ENCODE assay signal across 9 cellular contexts in genomic region chr14:30873308-30874119, GRCh38. TPM values are rescaled to one million over a fixed set of nuclear protein-coding genes. Genes with fewer than 3 reads are reported as not detected.
DNase-seq lines count a peak whose midpoint lies in the region; ATAC-seq and TF ChIP-seq lines count a peak whose summit lies in the region.
"Had no signal": no experiment of that assay in that cellular context is flagged by ENCODE, and none has a peak within 500 bp of the region (broad histone marks: within the 10 kb centered on the region; RNA-seq: fewer than 3 reads in every experiment).

No MANE protein-coding gene starts in this region.

- H3K27me3 ChIP-seq in dorsolateral prefrontal cortex (peaks cover 0 to 71% (median 31%) of the 10 kb centered on the region in 45 donors), parathyroid adenoma (ENCODE audit: control insufficient read depth, insufficient read depth, low read length) (no peaks in the 10 kb centered on the region)

- intact Hi-C loops in dorsolateral prefrontal cortex (cut with DNase I) = no loop called here

- no peaks in the 10 kb centered on the region for H3K9me3 ChIP-seq in ES-I3 (ENCODE audit: control insufficient read depth, insufficient read depth, low read length)
- no peaks in the 10 kb centered on the region for H3K9me3 ChIP-seq in parathyroid adenoma (ENCODE audit: control insufficient read depth, low read length)
- H3K9me3 ChIP-seq: SJSA1 had no signal

- H3K4me2 ChIP-seq in parathyroid adenoma (ENCODE audit: low read length) = peak overlapping the region; percentile 64

- no peaks in the 10 kb centered on the region for H3K79me2 ChIP-seq in parathyroid adenoma

- TF ChIP-seq CTCF in dorsolateral prefrontal cortex (IDR thresholded peaks at IDR 0.05 in 54 of 56, conservative IDR thresholded peaks at IDR 0.05 in 2 of 56; ENCODE audit: low read depth in 1 of 56, partially characterized antibody in 56 of 56) = no peak
- TF ChIP-seq CTCF in parathyroid adenoma (IDR thresholded peaks at IDR 0.05) = no peak

- DNase-seq in Jurkat, Clone E6-1 (ENCODE audit: low read depth, low spot score) = no peak
- DNase-seq in dorsolateral prefrontal cortex (no peak), EL (no peak)
- no peak for DNase-seq in stimulated activated CD4-positive, alpha-beta T cell treated with anti-CD3 and anti-CD28 coated beads, Interleukin-2, amount 100 ng/mL, for 48 hours

- H3K9ac ChIP-seq in ES-I3 (ENCODE audit: low read depth, low read length) (peak overlapping the region; percentile 71; the same call in 1 of the 2 replicates), parathyroid adenoma (no peak overlapping the region)

- H3K4me3 ChIP-seq in Jurkat, Clone E6-1 (ENCODE audit: low read length) = peak overlapping the region; percentile 62
- H3K4me3 ChIP-seq in dorsolateral prefrontal cortex (peak overlapping the region in 57 of 59 donors; percentile 33 to 81 (median 64)), parathyroid adenoma (ENCODE audit: low read depth, low read length) (no peak overlapping the region)

- peak overlapping the region; percentile 91 for H2AFZ ChIP-seq in parathyroid adenoma

- H3K4me1 ChIP-seq in ES-I3 (ENCODE audit: insufficient read depth, low read length) = peaks cover 5% of the 10 kb centered on the region; the same call in 1 of the 2 replicates
- no peaks in the 10 kb centered on the region for H3K4me1 ChIP-seq in parathyroid adenoma

- H3K36me3 ChIP-seq in ES-I3 (ENCODE audit: insufficient read depth, low read length) = no peaks in the 10 kb centered on the region
- H3K36me3 ChIP-seq in parathyroid adenoma (ENCODE audit: control insufficient read depth, insufficient read depth, low read length) = no peaks in the 10 kb centered on the region
- H3K36me3 ChIP-seq: SJSA1 had no signal

- ATAC-seq in GM21381 (IDR thresholded peaks at IDR 0.05; ENCODE audit: unreplicated experiment) (no peak), HG03442 (IDR thresholded peaks at IDR 0.05; ENCODE audit: unreplicated experiment) (no peak)

- H3K27ac ChIP-seq in dorsolateral prefrontal cortex (no peak overlapping the region), parathyroid adenoma (no peak overlapping the region)
- H3K27ac ChIP-seq: SJSA1 had no signal

RNA-seq across cellular contexts. Expression of gene COCH, which starts 0.8 kb away (rescaled TPM):
- 56.9 TPM for polyA plus RNA-seq in Jurkat, Clone E6-1 (2012; ENCODE audit: insufficient read depth, insufficient read length)
- total RNA-seq in dorsolateral prefrontal cortex = 10 to 100 TPM in 6 of 120 experiments, 1 to 10 TPM in 114; 2.0 to 32.9 (median 5.0) TPM
